Comparison of ENCODE assay signal across 7 cellular contexts in genomic region chr17:21306611-21307272, GRCh38. TPM values are rescaled to one million over a fixed set of nuclear protein-coding genes. Genes with fewer than 3 reads are reported as not detected.
A peak's percentile ranks its signal among the peaks of the same experiment; 100 is the strongest.
DNase-seq lines count a peak whose midpoint lies in the region; ATAC-seq, FAIRE-seq and TF ChIP-seq lines count a peak whose summit lies in the region.
"Not testable (repeated sequence)": the region's sequence is repeated elsewhere in the genome, so short reads cannot be mapped to it uniquely, and the experiment has no call there.

No MANE protein-coding gene starts in this region.

- TF ChIP-seq CTCF in GM23338 (conservative IDR thresholded peaks at IDR 0.05; ENCODE audit: low read depth in 2 of 2); RWPE2 (IDR thresholded peaks at IDR 0.05; ENCODE audit: poor library complexity, severe bottlenecking); kidney (IDR thresholded peaks at IDR 0.05; ENCODE audit: borderline replicate concordance, extremely low read depth, insufficient read depth); neutrophil (IDR thresholded peaks at IDR 0.05); spleen (IDR thresholded peaks at IDR 0.05 in 8 of 11, conservative IDR thresholded peaks at IDR 0.05 in 3 of 11): not testable (repeated sequence)

- H3K27me3 Mint-ChIP-seq in GM23338 (ENCODE audit: insufficient read depth, low read depth, poor library complexity), result peaks cover 14% of the 10 kb centered on the region
- H3K27me3 Mint-ChIP-seq in activated naive CD4-positive, alpha-beta T cell treated with anti-CD3 and anti-CD28 coated beads, Interleukin-2, amount 10 ng/mL, durations not matched to agents 7 days and 5 days, result not testable (repeated sequence)

- not testable (repeated sequence) for H3K27me3 ChIP-seq in GM23338 (ENCODE audit: insufficient read depth); RWPE2 (ENCODE audit: insufficient read depth, poor library complexity, severe bottlenecking); neutrophil; spleen (replicated peaks in 1 of 7)

- CTCF ChIA-PET in activated naive CD4-positive, alpha-beta T cell treated with anti-CD3 and anti-CD28 coated beads, Interleukin-2, amount 10 ng/mL, durations not matched to agents 7 days and 5 days (lab: Charles Lee), result not testable (repeated sequence)

- 77 to 83% (median 79%) methylated on average over 8 of the region's 8 CpGs for WGBS in spleen, 5 donors

- H3K9me2 ChIP-seq in GM23338 (ENCODE audit: insufficient read depth), result not testable (repeated sequence)

- peaks cover 39% of the 10 kb centered on the region for H3K9me3 Mint-ChIP-seq in GM23338
- not testable (repeated sequence) for H3K9me3 Mint-ChIP-seq in activated naive CD4-positive, alpha-beta T cell treated with anti-CD3 and anti-CD28 coated beads, Interleukin-2, amount 10 ng/mL, durations not matched to agents 7 days and 5 days

- FAIRE-seq in kidney (lab: Jason Lieb, UNC), result not testable (repeated sequence)

- not testable (repeated sequence) for H3K4me3 Mint-ChIP-seq in GM23338; activated naive CD4-positive, alpha-beta T cell treated with anti-CD3 and anti-CD28 coated beads, Interleukin-2, amount 10 ng/mL, durations not matched to agents 7 days and 5 days

- H3K4me2 ChIP-seq in GM23338, result not testable (repeated sequence)

- not testable (repeated sequence) for H3K4me3 ChIP-seq in GM23338; RWPE2 (ENCODE audit: severe bottlenecking); kidney (ENCODE audit: low read length in 2 of 2); neutrophil (ENCODE audit: low read depth in 1 of 2, low read length in 1 of 2); spleen

- not testable (repeated sequence) for H3K9me3 ChIP-seq in RWPE2 (ENCODE audit: severe bottlenecking); kidney (ENCODE audit: control insufficient read depth in 1 of 2, low read length in 2 of 2); neutrophil
- H3K9me3 ChIP-seq in spleen, result peaks cover 0 to 12% (median 8%) of the 10 kb centered on the region in 8 donors

- intact Hi-C loops in kidney (cut with DNase I); spleen (cut with DNase I; ENCODE audit: low total_unique reads): not testable (repeated sequence)

- H4K20me1 ChIP-seq in GM23338 (replicated peaks; ENCODE audit: insufficient read depth), result not testable (repeated sequence)

- not testable (repeated sequence) for TF ChIP-seq POLR2A in spleen (IDR thresholded peaks at IDR 0.05)

- not testable (repeated sequence) for H3K36me3 ChIP-seq in GM23338 (ENCODE audit: insufficient read depth)
- H3K36me3 ChIP-seq in RWPE2 (ENCODE audit: low read depth), result peaks cover 35% of the 10 kb centered on the region
- H3K36me3 ChIP-seq in kidney (ENCODE audit: control insufficient read depth in 1 of 2, insufficient read depth in 2 of 2, low read length in 2 of 2), result peaks cover 20 to 23% of the 10 kb centered on the region in 2 donors
- peaks cover 93% of the 10 kb centered on the region for H3K36me3 ChIP-seq in neutrophil
- peaks cover 0 to 100% (median 84%) of the 10 kb centered on the region in 6 donors for H3K36me3 ChIP-seq in spleen

- not testable (repeated sequence) for H3F3A ChIP-seq in GM23338 (replicated peaks; ENCODE audit: low read depth)

- H3K27ac ChIP-seq in GM23338 (ENCODE audit: low read depth); RWPE2 (ENCODE audit: poor library complexity, severe bottlenecking); kidney (ENCODE audit: low read depth in 2 of 2, low read length in 2 of 2); spleen: not testable (repeated sequence)
- peak overlapping the region; percentile 25 for H3K27ac ChIP-seq in neutrophil

- H3K4me1 ChIP-seq in GM23338 (ENCODE audit: insufficient read depth); RWPE2 (ENCODE audit: insufficient read depth, poor library complexity, severe bottlenecking); kidney (ENCODE audit: control insufficient read depth in 1 of 2, insufficient read depth in 1 of 2, low read depth in 1 of 2, low read length in 2 of 2); neutrophil (ENCODE audit: control insufficient read depth in 1 of 2, insufficient read depth in 1 of 2, low read depth in 1 of 2, low read length in 1 of 2): not testable (repeated sequence)
- peaks cover 0 to 16% (median 3%) of the 10 kb centered on the region in 6 donors for H3K4me1 ChIP-seq in spleen

- H3K36me3 Mint-ChIP-seq in GM23338 (ENCODE audit: low read depth), result peaks cover 44% of the 10 kb centered on the region
- peaks cover 53% of the 10 kb centered on the region for H3K36me3 Mint-ChIP-seq in activated naive CD4-positive, alpha-beta T cell treated with anti-CD3 and anti-CD28 coated beads, Interleukin-2, amount 10 ng/mL, durations not matched to agents 7 days and 5 days

- H2AFZ ChIP-seq in GM23338, result not testable (repeated sequence)

- H3K79me2 ChIP-seq in GM23338 (replicated peaks; ENCODE audit: insufficient read depth), result not testable (repeated sequence)

- DNase-seq in GM23338 (ENCODE audit: low spot score), result not testable (repeated sequence)
- peak; percentile 19 for DNase-seq in RWPE2 (ENCODE audit: low spot score)
- peak; percentile 9 for DNase-seq in activated naive CD4-positive, alpha-beta T cell treated with anti-CD3 and anti-CD28 coated beads, Interleukin-2, amount 10 ng/mL, durations not matched to agents 7 days and 5 days
- peak; percentile 9 for DNase-seq in epidermal melanocyte (ENCODE audit: insufficient read length, low spot score)
- peak; percentile 53 for DNase-seq in kidney
- DNase-seq in spleen, result peak; percentile 54

- ATAC-seq in GM23338, result peak; percentile 56
- not testable (repeated sequence) for ATAC-seq in RWPE2 (ENCODE audit: low read depth)

- not testable (repeated sequence) for H3K4me1 Mint-ChIP-seq in GM23338; activated naive CD4-positive, alpha-beta T cell treated with anti-CD3 and anti-CD28 coated beads, Interleukin-2, amount 10 ng/mL, durations not matched to agents 7 days and 5 days

- H3K9ac ChIP-seq in kidney (ENCODE audit: low read length in 2 of 2), result not testable (repeated sequence)

- not testable (repeated sequence) for H3K27ac Mint-ChIP-seq in GM23338; activated naive CD4-positive, alpha-beta T cell treated with anti-CD3 and anti-CD28 coated beads, Interleukin-2, amount 10 ng/mL, durations not matched to agents 7 days and 5 days

RNA-seq across cellular contexts. Expression of gene MAP2K3, which starts 22.2 kb away (rescaled TPM):
- 30.6 and 31.7 TPM in 2 replicates for total RNA-seq in GM23338 (2014; rRNA removed; shearing (Covaris generic))
- 28.4 and 28.5 TPM in 2 replicates for polyA plus RNA-seq in GM23338 (2016; fragmentation: Nextera tagmentation; extraction: Ambion mirVana)
- total RNA-seq in kidney, result 44.0 TPM
- 40.1 TPM for polyA plus RNA-seq in kidney (ENCODE audit: insufficient read depth, low read depth, low replicate concordance)
- total RNA-seq in spleen, result 100 to 1,000 TPM in 2 of 7 donors, 10 to 100 TPM in 5; 44.3 to 121 (median 83.6) TPM
- 10 to 100 TPM; 31.7 to 54.6 (median 46.3) TPM for polyA plus RNA-seq in spleen

RNA-seq across cellular contexts. Expression of gene NATD1, which starts 53.5 kb away (rescaled TPM):
- total RNA-seq in GM23338 (2014; rRNA removed; shearing (Covaris generic)), result 8.1 and 8.7 TPM in 2 replicates
- polyA plus RNA-seq in GM23338 (2016; fragmentation: Nextera tagmentation; extraction: Ambion mirVana), result 2.1 TPM in 2 replicates
- 14.2 TPM for total RNA-seq in kidney
- 5.0 TPM for polyA plus RNA-seq in kidney (ENCODE audit: insufficient read depth, low read depth, low replicate concordance)
- 10 to 100 TPM in 6 of 7 donors, 1 to 10 TPM in 1; 9.4 to 31.0 (median 16.6) TPM for total RNA-seq in spleen
- polyA plus RNA-seq in spleen, result 1 to 10 TPM; 1.3 to 5.9 (median 1.9) TPM
